1 cellular context compared by ENCODE assay signal in genomic region chr10:110456046-110456445, GRCh38.
TF ChIP-seq lines count a peak whose summit lies in the region.

No MANE protein-coding gene starts in this region.

TF ChIP-seq in GM12878, 131 proteins besides CTCF, POLR2A, EP300 and RAD21:
- TF ChIP-seq PKNOX1 (IDR thresholded peaks at IDR 0.05) (peak; percentile 47; the same call in 1 of the 2 replicates), RFX5 (IDR thresholded peaks at IDR 0.05; ENCODE audit: low read depth, low read length) (no peak)
TF ChIP-seq in GM12878: peak in this region for 1.
